1 cellular context compared by ENCODE assay signal in the genomic region with DNA sequence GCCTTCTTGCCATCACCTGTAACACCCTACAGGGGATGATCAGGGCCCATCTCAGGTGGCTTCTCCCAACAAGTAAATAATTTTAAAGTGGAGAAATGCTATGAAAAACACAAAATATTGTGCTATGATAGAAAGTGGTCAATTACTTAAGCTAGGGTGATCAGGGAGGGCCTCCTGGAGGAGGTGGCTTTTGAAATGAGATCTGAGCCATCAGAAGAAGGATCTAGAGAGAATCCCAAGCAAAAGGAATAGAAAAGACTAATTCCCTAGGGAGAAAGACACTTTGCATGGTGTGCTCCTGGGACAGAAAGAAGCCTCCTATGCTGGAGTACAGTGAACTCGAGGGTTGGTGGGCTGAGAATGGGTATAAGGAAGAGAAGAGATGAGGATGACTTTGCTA.
TF ChIP-seq lines count a peak whose summit lies in the region.

No MANE protein-coding gene starts in this region.

TF ChIP-seq in K562, 482 proteins besides CTCF, POLR2A, EP300 and RAD21 (continued from another document):
- TF ChIP-seq, protein P1, sequence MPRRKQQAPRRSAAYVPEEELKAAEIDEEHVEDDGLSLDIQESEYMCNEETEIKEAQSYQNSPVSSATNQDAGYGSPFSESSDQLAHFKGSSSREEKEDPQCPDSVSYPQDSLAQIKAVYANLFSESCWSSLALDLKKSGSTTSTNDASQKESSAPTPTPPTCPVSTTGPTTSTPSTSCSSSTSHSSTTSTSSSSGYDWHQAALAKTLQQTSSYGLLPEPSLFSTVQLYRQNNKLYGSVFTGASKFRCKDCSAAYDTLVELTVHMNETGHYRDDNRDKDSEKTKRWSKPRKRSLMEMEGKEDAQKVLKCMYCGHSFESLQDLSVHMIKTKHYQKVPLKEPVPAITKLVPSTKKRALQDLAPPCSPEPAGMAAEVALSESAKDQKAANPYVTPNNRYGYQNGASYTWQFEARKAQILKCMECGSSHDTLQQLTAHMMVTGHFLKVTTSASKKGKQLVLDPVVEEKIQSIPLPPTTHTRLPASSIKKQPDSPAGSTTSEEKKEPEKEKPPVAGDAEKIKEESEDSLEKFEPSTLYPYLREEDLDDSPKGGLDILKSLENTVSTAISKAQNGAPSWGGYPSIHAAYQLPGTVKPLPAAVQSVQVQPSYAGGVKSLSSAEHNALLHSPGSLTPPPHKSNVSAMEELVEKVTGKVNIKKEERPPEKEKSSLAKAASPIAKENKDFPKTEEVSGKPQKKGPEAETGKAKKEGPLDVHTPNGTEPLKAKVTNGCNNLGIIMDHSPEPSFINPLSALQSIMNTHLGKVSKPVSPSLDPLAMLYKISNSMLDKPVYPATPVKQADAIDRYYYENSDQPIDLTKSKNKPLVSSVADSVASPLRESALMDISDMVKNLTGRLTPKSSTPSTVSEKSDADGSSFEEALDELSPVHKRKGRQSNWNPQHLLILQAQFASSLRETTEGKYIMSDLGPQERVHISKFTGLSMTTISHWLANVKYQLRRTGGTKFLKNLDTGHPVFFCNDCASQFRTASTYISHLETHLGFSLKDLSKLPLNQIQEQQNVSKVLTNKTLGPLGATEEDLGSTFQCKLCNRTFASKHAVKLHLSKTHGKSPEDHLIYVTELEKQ (CRISPR knock-in tag; IDR thresholded peaks at IDR 0.05), result no peak
- TF ChIP-seq RBM25 (IDR thresholded peaks at IDR 0.05; ENCODE audit: low read depth, low read length, severe bottlenecking), result peak; percentile 65
